Comparison of ENCODE assay signal across 8 cellular contexts in the genomic region with DNA sequence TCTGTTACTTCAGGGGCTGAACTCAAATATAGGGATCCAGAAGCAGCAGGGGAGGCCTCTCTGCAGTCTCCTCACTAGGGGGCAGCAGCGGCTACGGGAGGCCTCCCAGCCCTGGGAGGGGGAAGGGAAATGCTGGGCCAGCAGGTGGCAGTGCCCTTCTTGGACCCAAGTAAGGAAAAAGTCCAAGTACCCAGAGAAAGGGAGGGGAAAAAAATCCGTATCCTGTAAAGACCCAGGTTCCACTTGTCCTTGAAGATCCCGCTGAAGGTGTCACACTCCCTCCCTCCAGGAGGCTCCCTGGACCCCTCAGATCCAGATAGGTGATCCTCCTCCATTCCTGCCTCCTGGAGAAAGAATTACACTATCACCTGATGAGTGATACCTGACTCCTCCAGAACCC. TPM values are rescaled to one million over a fixed set of nuclear protein-coding genes. Genes with fewer than 3 reads are reported as not detected.
DNase-seq lines count a peak whose midpoint lies in the region; ATAC-seq and TF ChIP-seq lines count a peak whose summit lies in the region.

No MANE protein-coding gene starts in this region.

- H3K4me1 ChIP-seq in CD8-positive, alpha-beta memory T cell (ENCODE audit: insufficient read depth, low read length): no peaks in the 10 kb centered on the region

- peaks cover 0 to under 1% (median 0%) of the 10 kb centered on the region in 3 donors for H3K36me3 Mint-ChIP-seq in CD8-positive, alpha-beta memory T cell

- POLR2A ChIA-PET in CD8-positive, alpha-beta memory T cell (lab: Charles Lee): interaction anchor here (0.5 to 0.6 kb wide), 2 partner anchors 16 to 100 kb away, joined by 3 to 5 read pairs; no protein-coding TSS in a partner anchor

- ATAC-seq in HG03342 (IDR thresholded peaks at IDR 0.05; ENCODE audit: unreplicated experiment): peak; percentile 57
- ATAC-seq in HG03571 (IDR thresholded peaks at IDR 0.05; ENCODE audit: unreplicated experiment): no peak

- H3K9me3 Mint-ChIP-seq in CD8-positive, alpha-beta memory T cell: no peaks in the 10 kb centered on the region

- H3K4me3 Mint-ChIP-seq in CD8-positive, alpha-beta memory T cell: no peak overlapping the region

- no peaks in the 10 kb centered on the region for H3K27me3 ChIP-seq in CD8-positive, alpha-beta memory T cell (ENCODE audit: insufficient read depth, low read length, poor library complexity, severe bottlenecking)
- H3K27me3 ChIP-seq in dorsolateral prefrontal cortex: no peaks in the 10 kb centered on the region

- H3K36me3 ChIP-seq in CD8-positive, alpha-beta memory T cell (ENCODE audit: insufficient read depth, low read length): no peaks in the 10 kb centered on the region

- CTCF ChIA-PET in CD8-positive, alpha-beta memory T cell (lab: Charles Lee): interaction anchor here (0.6 to 40.7 kb wide), 18 partner anchors 9 to 323 kb away, joined by 3 to 1351 read pairs (median 4); a partner anchor contains a TSS

- H3K4me3 ChIP-seq in CD8-positive, alpha-beta memory T cell (ENCODE audit: low read length): no peak overlapping the region
- H3K4me3 ChIP-seq in dorsolateral prefrontal cortex: no peak overlapping the region

- H3K9me3 ChIP-seq in CD8-positive, alpha-beta memory T cell (ENCODE audit: low read length): no peaks in the 10 kb centered on the region

- H3K4me1 Mint-ChIP-seq in CD8-positive, alpha-beta memory T cell: peaks cover 0 to 2% (median 0%) of the 10 kb centered on the region in 3 donors

- H3K27ac ChIP-seq in CD8-positive, alpha-beta memory T cell (ENCODE audit: low read depth, low read length): no peak overlapping the region
- H3K27ac ChIP-seq in dorsolateral prefrontal cortex: no peak overlapping the region

- peaks cover 0 to 10% of the 10 kb centered on the region in 2 donors for H3K27me3 Mint-ChIP-seq in CD8-positive, alpha-beta memory T cell

- H3K27ac Mint-ChIP-seq in CD8-positive, alpha-beta memory T cell: no peak overlapping the region

- intact Hi-C loops in dorsolateral prefrontal cortex (cut with DNase I): loop anchor here (2.0 to 5.0 kb wide), 2 partner anchors 149 to 152 kb away; no protein-coding TSS in a partner anchor

- peak; percentile 62 to 99 (median 96) for TF ChIP-seq CTCF in dorsolateral prefrontal cortex (IDR thresholded peaks at IDR 0.05 in 54 of 56, conservative IDR thresholded peaks at IDR 0.05 in 2 of 56; ENCODE audit: low read depth in 1 of 56, partially characterized antibody in 56 of 56)

- DNase-seq in CD8-positive, alpha-beta memory T cell: peak; percentile 63 to 83 (median 64)
- DNase-seq in NCI-H82 (lab: John Stamatoyannopoulos, UW) (peak; percentile 96), dorsolateral prefrontal cortex (peak; percentile 69 to 86 (median 78)), medulla oblongata (ENCODE audit: extremely low spot score) (peak; percentile 89)
- DNase-seq in activated CD4-positive, alpha-beta T cell treated with anti-CD3 and anti-CD28 coated beads, Interleukin-2, amount 50 U/mL, for 48 hours: peak; percentile 82 to 87
- DNase-seq in stimulated activated CD8-positive, alpha-beta memory T cell treated with anti-CD3 and anti-CD28 coated beads, Interleukin-2, amount 100 ng/mL, for 1 hour (ENCODE audit: low read depth in 2 of 2): peak; percentile 50 to 60

RNA-seq across cellular contexts. Expression of a gene that starts 14.1 kb away (rescaled TPM):
- 1 to 10 TPM; 4.5 to 4.7 TPM for total RNA-seq in CD8-positive, alpha-beta memory T cell
- 32.1 TPM for polyA plus RNA-seq in CD8-positive, alpha-beta memory T cell
- 1 to 10 TPM in 102 of 120 experiments, under 1 TPM in 18; 0.55 to 5.2 (median 1.7) TPM for total RNA-seq in dorsolateral prefrontal cortex

RNA-seq across cellular contexts. Expression of a gene that starts 21.0 kb away (rescaled TPM):
- not detected for total RNA-seq in CD8-positive, alpha-beta memory T cell
- not detected for polyA plus RNA-seq in CD8-positive, alpha-beta memory T cell
- total RNA-seq in dorsolateral prefrontal cortex: 10 to 100 TPM in 40 of 120 experiments, 1 to 10 TPM in 80; 3.8 to 21.1 (median 8.4) TPM

Comparison
In these comparisons a context has a peak if more than half of its experiments do, and no peak if none do; other contexts are left out.
1. RNA of a gene that starts 21.0 kb away (total RNA-seq): 3.8 to 21.1 TPM in dorsolateral prefrontal cortex; not detected in CD8-positive, alpha-beta memory T cell; every median in the first group is over 4 times any median in the second.
2. Peak in every context shown above with its lines, with median percentiles within 50 percentile points of each other: DNase-seq.